Comparison of ENCODE assay signal across 22 cellular contexts in the genomic region with DNA sequence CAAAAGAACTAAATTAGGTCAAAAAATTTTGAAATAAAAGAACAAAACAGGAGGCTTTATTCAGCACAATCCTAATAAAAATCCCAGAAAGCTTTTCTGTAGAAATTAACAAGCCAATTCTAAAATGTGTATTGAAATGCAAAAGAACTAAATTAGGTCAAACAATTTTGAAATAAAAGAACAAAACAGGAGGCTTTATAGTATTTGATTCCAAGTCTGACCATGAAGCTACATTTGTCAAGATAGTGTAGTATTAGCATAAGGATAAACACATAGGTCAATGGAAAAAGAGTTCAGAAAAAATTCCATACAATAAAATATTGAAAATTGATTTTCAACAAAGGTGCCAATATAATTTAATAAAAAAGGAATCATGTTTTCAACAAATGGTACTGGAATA.
"Had no signal": no experiment of that assay in that cellular context is flagged by ENCODE, and none has a peak within 500 bp of the region (broad histone marks: within the 10 kb centered on the region; RNA-seq: fewer than 3 reads in every experiment).

No MANE protein-coding gene starts in this region.

- DNase-seq: dermis blood vessel endothelial cell; dorsolateral prefrontal cortex; effector CD4-positive, alpha-beta T cell; effector memory CD4-positive, alpha-beta T cell; foreskin keratinocyte; glutamatergic neuron; head of caudate nucleus; heart right ventricle; hippocampal formation; left cardiac atrium; left lung; left ventricle myocardium superior; lower lobe of right lung; mesenchymal stem cell; mucosa of descending colon; naive B cell; naive thymus-derived CD8-positive, alpha-beta T cell had no signal

- H3K9me3 ChIP-seq: esophagus muscularis mucosa, gastroesophageal sphincter, left lung, lower lobe of right lung, mucosa of descending colon had no signal

- FAIRE-seq: endothelial cell of umbilical vein had no signal

- H3K4me1 Mint-ChIP-seq: mesothelial cell of epicardium had no signal

- H3K9me3 Mint-ChIP-seq: naive B cell; naive thymus-derived CD8-positive, alpha-beta T cell had no signal

- H3K27me3 ChIP-seq: dorsolateral prefrontal cortex, esophagus muscularis mucosa, foreskin keratinocyte, gastroesophageal sphincter, heart right ventricle, left lung had no signal

- H3K27me3 Mint-ChIP-seq: naive B cell; naive thymus-derived CD8-positive, alpha-beta T cell had no signal

- H3K4me3 ChIP-seq: coronary artery, dorsolateral prefrontal cortex, esophagus muscularis mucosa, gastroesophageal sphincter, heart right ventricle, left lung, lower lobe of right lung, mucosa of descending colon had no signal

- H3K4me1 ChIP-seq: esophagus muscularis mucosa, foreskin keratinocyte, gastroesophageal sphincter, heart right ventricle, left lung, lower lobe of right lung had no signal

- H3K4me3 Mint-ChIP-seq: mesothelial cell of epicardium; naive B cell; naive thymus-derived CD8-positive, alpha-beta T cell had no signal

- H3K27ac ChIP-seq: coronary artery, dorsolateral prefrontal cortex, esophagus muscularis mucosa, foreskin keratinocyte, gastroesophageal sphincter, heart right ventricle, left lung, lower lobe of right lung had no signal

- H3K36me3 Mint-ChIP-seq: naive B cell had no signal

- H3K27ac Mint-ChIP-seq: mesothelial cell of epicardium had no signal

- H3K36me3 ChIP-seq: esophagus muscularis mucosa, gastroesophageal sphincter, heart right ventricle, left lung, lower lobe of right lung had no signal
